ENCODE assay signal across 8 cellular contexts in genomic region chr1:45018599-45019230, GRCh38. TPM values are rescaled to one million over a fixed set of nuclear protein-coding genes. Genes with fewer than 3 reads are reported as not detected.
DNase-seq lines count a peak whose midpoint lies in the region; ATAC-seq, FAIRE-seq and TF ChIP-seq lines count a peak whose summit lies in the region.

No MANE protein-coding gene starts in this region.

- H3K9me2 ChIP-seq in PC-9 (ENCODE audit: insufficient read depth) = no peaks in the 10 kb centered on the region

- DNase-seq in Right ventricle myocardium inferior (ENCODE audit: missing footprints) = no peak
- DNase-seq in cardiac septum (ENCODE audit: low spot score) = no peak
- DNase-seq in HL-60 (ENCODE audit: low read depth in 1 of 2, low spot score in 1 of 2) = peak in 1 of 2 experiments; percentile 56
- peak; percentile 46 to 67 for DNase-seq in PC-9
- peak; percentile 32 to 36 for DNase-seq in activated T-helper 1 cell treated with anti-CD3 and anti-CD28 coated beads, Interleukin-2, amount 50 U/mL, for 16 hours (ENCODE audit: low read depth in 1 of 2, low spot score in 1 of 2)
- peak; percentile 45 to 81 for DNase-seq in foreskin fibroblast
- peak; percentile 60 to 90 (median 81) for DNase-seq in pancreas

- H3F3A ChIP-seq in PC-9 (ENCODE audit: insufficient read depth, low read depth) = 0 out of 2 replicates have a peak, but pooled peaks cover 6% of the 10 kb centered on the region

- peak; percentile 91 for TF ChIP-seq CTCF in HL-60 (IDR thresholded peaks at IDR 0.05; ENCODE audit: insufficient read depth, low read length)
- TF ChIP-seq CTCF in PC-9 (conservative IDR thresholded peaks at IDR 0.05) = peak; percentile 78
- peak; percentile 86 for TF ChIP-seq CTCF in foreskin fibroblast (IDR thresholded peaks at IDR 0.05; ENCODE audit: low read depth, low read length)
- TF ChIP-seq CTCF in pancreas (IDR thresholded peaks at IDR 0.05) = peak; percentile 42 to 84 (median 81)

- no peaks in the 10 kb centered on the region for H4K20me1 ChIP-seq in PC-9 (ENCODE audit: insufficient read depth)

- H3K4me3 ChIP-seq in HL-60 (replicated peaks; ENCODE audit: insufficient read depth, low read length) (no peak overlapping the region), PC-9 (no peak overlapping the region), foreskin fibroblast (ENCODE audit: low read depth in 1 of 2, low read length in 2 of 2) (no peak overlapping the region), pancreas (no peak overlapping the region)

- H3K4me1 ChIP-seq in PC-9 (replicated peaks; ENCODE audit: insufficient read depth) (no peaks in the 10 kb centered on the region), pancreas (no peaks in the 10 kb centered on the region)

- POLR2A ChIA-PET in PC-9 (lab: Charles Lee; ENCODE audit: unreplicated experiment) = interaction anchor here (0.5 to 0.6 kb wide), 4 partner anchors 205 to 1198 kb away, joined by 4 to 18 read pairs (median 6); no protein-coding TSS in a partner anchor

- CTCF ChIA-PET in PC-9 (lab: Charles Lee) = interaction anchor here (0.6 to 1.4 kb wide), 8 partner anchors 97 to 1226 kb away, joined by 3 to 18 read pairs (median 6); partner anchors contain the start of genes MUTYH and TOE1

- H3K36me3 ChIP-seq in PC-9 (ENCODE audit: low read depth) (no peaks in the 10 kb centered on the region), pancreas (no peaks in the 10 kb centered on the region)

- H3K27me3 ChIP-seq in HL-60 (ENCODE audit: insufficient read depth, poor library complexity, severe bottlenecking) (no peaks in the 10 kb centered on the region), PC-9 (ENCODE audit: insufficient read depth, low read depth) (no peaks in the 10 kb centered on the region), pancreas (no peaks in the 10 kb centered on the region)

- peak; percentile 37 for ATAC-seq in Right ventricle myocardium inferior
- ATAC-seq in pancreas = peak; percentile 87 to 97 (median 96)
- ATAC-seq in HG02970 (IDR thresholded peaks at IDR 0.05; ENCODE audit: low FRiP score, unreplicated experiment) = no peak

- no peak overlapping the region for H3K4me2 ChIP-seq in PC-9

- H3K9me3 ChIP-seq in PC-9 (ENCODE audit: insufficient read depth, low read depth) (0 out of 2 replicates have a peak, but pooled peaks cover under 1% of the 10 kb centered on the region), pancreas (no peaks in the 10 kb centered on the region)

- 41% methylated on average over 16 of the region's 16 CpGs for WGBS in pancreas, 2 donors

- intact Hi-C loops in Right ventricle myocardium inferior (cut with DNase I) = no loop called here
- intact Hi-C loops in cardiac septum (cut with DNase I) = loop anchor here (10.0 kb wide), 1 partner anchor 536 kb away; the partner anchor contains the start of gene AKR1A1
- intact Hi-C loops in PC-9 (cut with micrococcal nuclease; ENCODE audit: unreplicated experiment) = loop anchor here (1.0 to 10.0 kb wide), 7 partner anchors 212 to 1326 kb away; partner anchors contain the start of gene NSUN4
- intact Hi-C loops in pancreas (cut with DNase I) = loop anchor here in 1 of 3 donors (5.0 kb wide), 2 partner anchors 209 to 474 kb away; partner anchors contain the start of gene TESK2

- H3K27ac ChIP-seq in HL-60 (replicated peaks) (no peak overlapping the region), PC-9 (no peak overlapping the region), pancreas (no peak overlapping the region)

- H2AFZ ChIP-seq in PC-9 = no peak overlapping the region

- no peaks in the 10 kb centered on the region for H3K79me2 ChIP-seq in PC-9 (ENCODE audit: low read depth)

- FAIRE-seq in pancreas (lab: Jason Lieb, UNC) = no peak

- no TSS peak for BruUV-seq in PC-9 (replicated peaks; lab: Mats Ljungman, UMichigan)

RNA-seq across cellular contexts. Expression of gene UROD, which starts 6.7 kb away (rescaled TPM):
- total RNA-seq in Right ventricle myocardium inferior (71.7 TPM), cardiac septum (70.3 TPM), PC-9 (2021) (77.4 and 81.1 TPM in 2 replicates), pancreas (10 to 100 TPM; 16.9 to 36.6 (median 25.7) TPM)
- 10 to 100 TPM; 52.8 to 71.2 TPM for polyA plus RNA-seq in pancreas

RNA-seq across cellular contexts. Expression of gene HECTD3, which starts 7.6 kb away (rescaled TPM):
- total RNA-seq in Right ventricle myocardium inferior (25.7 TPM), cardiac septum (18.4 TPM), PC-9 (2021) (18.6 and 21.8 TPM in 2 replicates), pancreas (10 to 100 TPM; 23.5 to 36.4 (median 29.7) TPM)
- polyA plus RNA-seq in pancreas = 10 to 100 TPM; 32.0 to 49.0 TPM

RNA-seq across cellular contexts. Expression of gene EIF2B3, which starts 32.3 kb away (rescaled TPM):
- 41.8 TPM for total RNA-seq in Right ventricle myocardium inferior
- 26.5 TPM for total RNA-seq in cardiac septum
- total RNA-seq in PC-9 (2021) = 27.4 and 27.9 TPM in 2 replicates
- 10 to 100 TPM in 4 of 6 donors, 1 to 10 TPM in 2; 7.7 to 14.6 (median 12.1) TPM for total RNA-seq in pancreas
- 1 to 10 TPM; 6.0 to 9.7 TPM for polyA plus RNA-seq in pancreas

Comparison
In these comparisons a context has a peak if more than half of its experiments do, and no peak if none do; other contexts are left out.
1. DNase-seq: peak in PC-9 (2 of 2), activated T-helper 1 cell treated with anti-CD3 and anti-CD28 coated beads, Interleukin-2, amount 50 U/mL, for 16 hours (2 of 2), foreskin fibroblast (2 of 2) and pancreas (6 of 6); none in Right ventricle myocardium inferior (single experiment) and cardiac septum (single experiment).
2. Peak in every context shown above with its lines, with median percentiles within 50 percentile points of each other: CTCF ChIP-seq.